ENCODE assay signal across 24 cellular contexts in genomic region chr9:104861406-104861805, GRCh38.
DNase-seq lines count a peak whose midpoint lies in the region; FAIRE-seq and TF ChIP-seq lines count a peak whose summit lies in the region.
"Had no signal": no experiment of that assay in that cellular context is flagged by ENCODE, and none has a peak within 500 bp of the region (broad histone marks: within the 10 kb centered on the region; RNA-seq: fewer than 3 reads in every experiment).

No MANE protein-coding gene starts in this region.

- TF ChIP-seq CTCF in chondrocyte (IDR thresholded peaks at IDR 0.05): no peak
- TF ChIP-seq CTCF in transverse colon (IDR thresholded peaks at IDR 0.05): no peak

- no peak for FAIRE-seq in small intestine (lab: Jason Lieb, UNC)
- FAIRE-seq: colon, D721Med, endometrium had no signal

- no peak overlapping the region for H3K4ac ChIP-seq in mesenchymal stem cell (ENCODE audit: low read depth in 1 of 2, low read length in 2 of 2)

- H2BK15ac ChIP-seq in mesenchymal stem cell (ENCODE audit: low read depth, poor library complexity, severe bottlenecking): no peak overlapping the region

- H3K36me3 ChIP-seq in transverse colon (peaks cover 0 to 15% (median 6%) of the 10 kb centered on the region in 4 donors), small intestine (ENCODE audit: control insufficient read depth in 2 of 2, insufficient read depth in 2 of 2, low read length in 2 of 2) (peaks cover 0 to 2% of the 10 kb centered on the region in 2 donors), mesenchymal stem cell (ENCODE audit: control insufficient read depth in 1 of 2, insufficient read depth in 2 of 2, low read depth in 1 of 2, low read length in 2 of 2) (peaks cover 0 to 26% of the 10 kb centered on the region in 2 experiments)
- H3K36me3 ChIP-seq: ovary had no signal

- in situ Hi-C loops in transverse colon (cut with MboI; ENCODE audit: low pct_ligation_motif_present in 1 of 4, low pct_unique_long_range_greater_than_20kb in 1 of 4, low sequenced_read_pairs in 3 of 4): loop anchor here in 3 of 4 donors (10.0 to 25.0 kb wide), 4 partner anchors 63 to 553 kb away; partner anchors contain the start of gene ABCA1 (in 1 of the 3)

- no peak overlapping the region for H2BK5ac ChIP-seq in mesenchymal stem cell (ENCODE audit: low read depth, low read length, poor library complexity, severe bottlenecking)

- H3K79me1 ChIP-seq in mesenchymal stem cell (replicated peaks; ENCODE audit: low read length, poor library complexity, severe bottlenecking): no peaks in the 10 kb centered on the region

- H3K9me3 Mint-ChIP-seq in chondrocyte (ENCODE audit: low read depth): no peaks in the 10 kb centered on the region
- H3K9me3 Mint-ChIP-seq: naive thymus-derived CD8-positive, alpha-beta T cell had no signal

- H3K27ac ChIP-seq in transverse colon: peak overlapping the region in 3 of 4 donors; percentile 17 to 52 (median 18)
- no peak overlapping the region for H3K27ac ChIP-seq in small intestine (ENCODE audit: low read depth in 1 of 2, low read length in 1 of 2)
- no peak overlapping the region for H3K27ac ChIP-seq in mesenchymal stem cell (ENCODE audit: low read length, poor library complexity, severe bottlenecking)
- H3K27ac ChIP-seq: ovary had no signal

- no peak overlapping the region for H2AFZ ChIP-seq in mesenchymal stem cell (ENCODE audit: low read depth, low read length)

- peaks cover 6% of the 10 kb centered on the region for H3K36me3 Mint-ChIP-seq in chondrocyte (ENCODE audit: low read depth)

- no peak overlapping the region for H3K23ac ChIP-seq in mesenchymal stem cell (ENCODE audit: low read length in 2 of 2)

- H4K91ac ChIP-seq in mesenchymal stem cell (ENCODE audit: low read length): no peak overlapping the region

- H3K14ac ChIP-seq in mesenchymal stem cell (ENCODE audit: low read length in 2 of 2): no peak overlapping the region

- H3K4me3 ChIP-seq in transverse colon (no peak overlapping the region), small intestine (ENCODE audit: low read depth in 1 of 2, low read length in 2 of 2) (no peak overlapping the region), mesenchymal stem cell (ENCODE audit: insufficient read depth in 1 of 2, low read depth in 1 of 2, low read length in 2 of 2) (no peak overlapping the region)
- H3K4me3 ChIP-seq: left lung, ovary, right atrium auricular region, stomach had no signal

- TF ChIP-seq EP300 in transverse colon (IDR thresholded peaks at IDR 0.05; ENCODE audit: low read depth): no peak

- H3K9ac ChIP-seq in mesenchymal stem cell (ENCODE audit: low read length): no peak overlapping the region

- H4K8ac ChIP-seq in mesenchymal stem cell (ENCODE audit: low read length): no peak overlapping the region

- peak overlapping the region; percentile 17 for H3K27ac Mint-ChIP-seq in chondrocyte (ENCODE audit: unreplicated experiment)
- H3K27ac Mint-ChIP-seq: naive thymus-derived CD8-positive, alpha-beta T cell had no signal

- H3K4me3 Mint-ChIP-seq in chondrocyte (ENCODE audit: unreplicated experiment): no peak overlapping the region
- H3K4me3 Mint-ChIP-seq: naive thymus-derived CD8-positive, alpha-beta T cell had no signal

- no peaks in the 10 kb centered on the region for H3K27me3 Mint-ChIP-seq in chondrocyte (ENCODE audit: low read depth)
- H3K27me3 Mint-ChIP-seq: naive thymus-derived CD8-positive, alpha-beta T cell had no signal

- peaks cover 9 to 52% (median 26%) of the 10 kb centered on the region in 4 donors for H3K4me1 ChIP-seq in transverse colon
- peaks cover 0 to 5% of the 10 kb centered on the region in 2 donors for H3K4me1 ChIP-seq in small intestine (ENCODE audit: control insufficient read depth in 2 of 2, insufficient read depth in 1 of 2, low read depth in 1 of 2, low read length in 1 of 2)
- no peaks in the 10 kb centered on the region for H3K4me1 ChIP-seq in mesenchymal stem cell (ENCODE audit: control insufficient read depth, insufficient read depth, low read depth, low read length)

- H2BK12ac ChIP-seq in mesenchymal stem cell (ENCODE audit: low read length in 2 of 2): no peak overlapping the region

- DNase-seq in SIG-M5 treated with dmso at 0.1 percent for 504 hours (lab: John Stamatoyannopoulos, UW; ENCODE audit: unreplicated experiment): peak; percentile 39
- no peak for DNase-seq in SIG-M5 (lab: John Stamatoyannopoulos, UW)
- peak; percentile 7 for DNase-seq in NCI-H2196 treated with DMSO at 0.1 percent for 48 hours (lab: John Stamatoyannopoulos, UW; ENCODE audit: unreplicated experiment)
- no peak for DNase-seq in chondrocyte (ENCODE audit: low spot score)
- DNase-seq in transverse colon: no peak
- no peak for DNase-seq in DMS153 treated with DMSO at 0.1 percent for 48 hours (lab: John Stamatoyannopoulos, UW; ENCODE audit: unreplicated experiment)
- no peak for DNase-seq in small intestine
- DNase-seq in mesenchymal stem cell: no peak
- DNase-seq: activated CD4-positive, alpha-beta T cell treated with anti-CD3 and anti-CD28 coated beads, Interleukin-2, amount 50 U/mL, for 48 hours; activated CD4-positive, CD25-positive, alpha-beta regulatory T cell; activated effector memory CD4-positive, alpha-beta T cell treated with Interleukin-2 at 50 U/mL for 16 hours; C1 segment of cervical spinal cord; GOT3; left lung; naive thymus-derived CD8-positive, alpha-beta T cell; NCI-H446 treated with DMSO at 0.1 percent for 48 hours; ovary; stimulated activated CD4-positive, alpha-beta T cell treated with anti-CD3 and anti-CD28 coated beads, Interleukin-12 subunit alpha, Interleukin-12 subunit beta, amount 100 ng/mL, for 4 hours; stomach; SW 1271 had no signal

- no peak overlapping the region for H2AK5ac ChIP-seq in mesenchymal stem cell (ENCODE audit: low read length, severe bottlenecking)

- WGBS in transverse colon (ENCODE audit: low coverage in 1 of 2), 2 donors: 49 to 76% methylated on average over 2 of the region's 2 CpGs
- 67 to 79% (median 77%) methylated on average over 2 of the region's 2 CpGs for WGBS in small intestine, 3 donors
- 80% methylated on average over 1 of the region's 2 CpGs for WGBS in mesenchymal stem cell

- H3K4me2 ChIP-seq in mesenchymal stem cell (ENCODE audit: low read length, poor library complexity, severe bottlenecking): no peak overlapping the region

- no peak overlapping the region for H2BK120ac ChIP-seq in mesenchymal stem cell (ENCODE audit: low read depth, low read length)

- intact Hi-C loops in transverse colon (cut with DNase I; ENCODE audit: low total_unique reads): loop anchor here (10.0 kb wide), 1 partner anchor 553 kb away; no protein-coding TSS in a partner anchor

- H3K9me3 ChIP-seq in transverse colon (no peaks in the 10 kb centered on the region), small intestine (ENCODE audit: control insufficient read depth, low read depth) (no peaks in the 10 kb centered on the region), mesenchymal stem cell (ENCODE audit: control insufficient read depth, low read length) (no peaks in the 10 kb centered on the region)
- H3K9me3 ChIP-seq: left lung, ovary, right atrium auricular region, stomach had no signal

- H3K18ac ChIP-seq in mesenchymal stem cell (ENCODE audit: low read depth in 1 of 2, low read length in 2 of 2): no peak overlapping the region

- H3K27me3 ChIP-seq in transverse colon (no peaks in the 10 kb centered on the region), small intestine (ENCODE audit: control insufficient read depth in 2 of 2, insufficient read depth in 2 of 2, low read length in 2 of 2) (no peaks in the 10 kb centered on the region), mesenchymal stem cell (ENCODE audit: control insufficient read depth in 1 of 2, insufficient read depth in 1 of 2, low read length in 2 of 2) (no peaks in the 10 kb centered on the region)
- H3K27me3 ChIP-seq: left lung, ovary, right atrium auricular region, stomach had no signal

- H3K4me1 Mint-ChIP-seq in chondrocyte (ENCODE audit: low read depth): peaks cover 55% of the 10 kb centered on the region

- TF ChIP-seq POLR2A in transverse colon (IDR thresholded peaks at IDR 0.05): no peak

Comparison
In these comparisons a context has a peak if more than half of its experiments do, and no peak if none do; other contexts are left out.
1. DNase-seq: peak in SIG-M5 treated with dmso at 0.1 percent for 504 hours (single experiment) and NCI-H2196 treated with DMSO at 0.1 percent for 48 hours (single experiment); none in SIG-M5 (single experiment), chondrocyte (single experiment), transverse colon (single experiment), DMS153 treated with DMSO at 0.1 percent for 48 hours (single experiment), small intestine (single experiment) and mesenchymal stem cell (single experiment).
2. H3K27ac ChIP-seq: peak in transverse colon (3 of 4); none in small intestine (0 of 2) and mesenchymal stem cell (single experiment).